16 cellular contexts compared by ENCODE assay signal in genomic region chr1:234505774-234506114, GRCh38. TPM values are rescaled to one million over a fixed set of nuclear protein-coding genes. Genes with fewer than 3 reads are reported as not detected.
DNase-seq lines count a peak whose midpoint lies in the region; ATAC-seq and TF ChIP-seq lines count a peak whose summit lies in the region.
"Had no signal": no experiment of that assay in that cellular context is flagged by ENCODE, and none has a peak within 500 bp of the region (broad histone marks: within the 10 kb centered on the region; RNA-seq: fewer than 3 reads in every experiment).

No MANE protein-coding gene starts in this region.

- no peak for TF ChIP-seq CTCF in AG10803 (conservative IDR thresholded peaks at IDR 0.05; ENCODE audit: low read length)
- TF ChIP-seq CTCF in HFFc6 (IDR thresholded peaks at IDR 0.05) = no peak

- no peak overlapping the region for H3K4me3 ChIP-seq in AG10803 (ENCODE audit: low read length)

- H3K4me1 Mint-ChIP-seq in HFFc6 (ENCODE audit: low read depth) = peaks cover 40% of the 10 kb centered on the region
- peaks cover 43% of the 10 kb centered on the region for H3K4me1 Mint-ChIP-seq in activated naive CD8-positive, alpha-beta T cell treated with anti-CD3 and anti-CD28 coated beads, Interleukin-2, amount 50 U/mL, for 24 hours
- peaks cover 13% of the 10 kb centered on the region for H3K4me1 Mint-ChIP-seq in activated naive CD4-positive, alpha-beta T cell treated with anti-CD3 and anti-CD28 coated beads, Interleukin-2, amount 10 ng/mL, durations not matched to agents 7 days and 5 days

- CTCF ChIA-PET in activated naive CD4-positive, alpha-beta T cell treated with anti-CD3 and anti-CD28 coated beads, Interleukin-2, amount 10 ng/mL, durations not matched to agents 7 days and 5 days (lab: Charles Lee) = no interaction called here

- DNase-seq in AG10803 (ENCODE audit: low read depth) (peak; percentile 90), HFFc6 (peak; percentile 49), amniotic stem cell (lab: John Stamatoyannopoulos, UW) (peak; percentile 4), kidney glomerular epithelial cell (lab: John Stamatoyannopoulos, UW) (peak; percentile 51), NCI-H82 (lab: John Stamatoyannopoulos, UW) (no peak), T-helper 1 cell (no peak)
- DNase-seq in activated naive CD8-positive, alpha-beta T cell treated with anti-CD3 and anti-CD28 coated beads, Interleukin-2, amount 50 U/mL, for 24 hours = no peak
- no peak for DNase-seq in activated naive CD4-positive, alpha-beta T cell treated with anti-CD3 and anti-CD28 coated beads, Interleukin-2, amount 10 ng/mL, durations not matched to agents 7 days and 5 days
- DNase-seq: activated CD8-positive, alpha-beta memory T cell treated with anti-CD3 and anti-CD28 coated beads, Interleukin-2, amount 10 ng/mL, durations not matched to agents 7 days and 5 days; COR-L47; effector CD4-positive, alpha-beta T cell; midbrain; NCI-H1694 treated with DMSO at 0.1 percent for 48 hours; posterior cingulate gyrus; stimulated activated naive CD4-positive, alpha-beta T cell; T1000 had no signal

- ATAC-seq in activated naive CD8-positive, alpha-beta T cell treated with anti-CD3 and anti-CD28 coated beads, Interleukin-2, amount 50 U/mL, for 24 hours = no peak
- ATAC-seq: activated CD8-positive, alpha-beta memory T cell treated with anti-CD3 and anti-CD28 coated beads, Interleukin-2, amount 10 ng/mL, durations not matched to agents 7 days and 5 days had no signal

- H3K4me3 Mint-ChIP-seq in HFFc6 = no peak overlapping the region
- H3K4me3 Mint-ChIP-seq in activated naive CD8-positive, alpha-beta T cell treated with anti-CD3 and anti-CD28 coated beads, Interleukin-2, amount 50 U/mL, for 24 hours = no peak overlapping the region
- H3K4me3 Mint-ChIP-seq in activated naive CD4-positive, alpha-beta T cell treated with anti-CD3 and anti-CD28 coated beads, Interleukin-2, amount 10 ng/mL, durations not matched to agents 7 days and 5 days = no peak overlapping the region
- H3K4me3 Mint-ChIP-seq: activated CD8-positive, alpha-beta memory T cell treated with anti-CD3 and anti-CD28 coated beads, Interleukin-2, amount 10 ng/mL, durations not matched to agents 7 days and 5 days had no signal

- no peaks in the 10 kb centered on the region for H3K9me3 Mint-ChIP-seq in HFFc6
- peaks cover 32% of the 10 kb centered on the region for H3K9me3 Mint-ChIP-seq in activated naive CD8-positive, alpha-beta T cell treated with anti-CD3 and anti-CD28 coated beads, Interleukin-2, amount 50 U/mL, for 24 hours
- peaks cover 2% of the 10 kb centered on the region for H3K9me3 Mint-ChIP-seq in activated naive CD4-positive, alpha-beta T cell treated with anti-CD3 and anti-CD28 coated beads, Interleukin-2, amount 10 ng/mL, durations not matched to agents 7 days and 5 days

- 0 out of 2 replicates have a peak, but pooled peaks cover 4% of the 10 kb centered on the region for H3K36me3 Mint-ChIP-seq in HFFc6 (ENCODE audit: low read depth)
- peaks cover 17% of the 10 kb centered on the region for H3K36me3 Mint-ChIP-seq in activated naive CD8-positive, alpha-beta T cell treated with anti-CD3 and anti-CD28 coated beads, Interleukin-2, amount 50 U/mL, for 24 hours (ENCODE audit: low read depth)
- no peaks in the 10 kb centered on the region for H3K36me3 Mint-ChIP-seq in activated naive CD4-positive, alpha-beta T cell treated with anti-CD3 and anti-CD28 coated beads, Interleukin-2, amount 10 ng/mL, durations not matched to agents 7 days and 5 days

- peak overlapping the region; percentile 5; the same call in 1 of the 2 replicates for H3K27ac Mint-ChIP-seq in HFFc6
- H3K27ac Mint-ChIP-seq in activated naive CD8-positive, alpha-beta T cell treated with anti-CD3 and anti-CD28 coated beads, Interleukin-2, amount 50 U/mL, for 24 hours = no peak overlapping the region
- no peak overlapping the region for H3K27ac Mint-ChIP-seq in activated naive CD4-positive, alpha-beta T cell treated with anti-CD3 and anti-CD28 coated beads, Interleukin-2, amount 10 ng/mL, durations not matched to agents 7 days and 5 days
- H3K27ac Mint-ChIP-seq: activated CD8-positive, alpha-beta memory T cell treated with anti-CD3 and anti-CD28 coated beads, Interleukin-2, amount 10 ng/mL, durations not matched to agents 7 days and 5 days had no signal

- peaks cover 6% of the 10 kb centered on the region; the same call in 1 of the 2 replicates for H3K27me3 Mint-ChIP-seq in HFFc6 (ENCODE audit: insufficient read depth)
- H3K27me3 Mint-ChIP-seq in activated naive CD8-positive, alpha-beta T cell treated with anti-CD3 and anti-CD28 coated beads, Interleukin-2, amount 50 U/mL, for 24 hours = peaks cover 9% of the 10 kb centered on the region
- H3K27me3 Mint-ChIP-seq in activated naive CD4-positive, alpha-beta T cell treated with anti-CD3 and anti-CD28 coated beads, Interleukin-2, amount 10 ng/mL, durations not matched to agents 7 days and 5 days = peaks cover 4% of the 10 kb centered on the region
- H3K27me3 Mint-ChIP-seq: activated CD8-positive, alpha-beta memory T cell treated with anti-CD3 and anti-CD28 coated beads, Interleukin-2, amount 10 ng/mL, durations not matched to agents 7 days and 5 days had no signal

RNA-seq across cellular contexts. Expression of gene TARBP1, which starts 26.8 kb away (rescaled TPM):
- 10 to 100 TPM in 4 of 6 experiments, 1 to 10 TPM in 2; 8.1 to 12.8 (median 11.0) TPM for total RNA-seq in HFFc6 (2021; fragmentation: NEBNext Ultra II Directional; extraction: Animal tissue kit (Norgen Biotek cat#: 25700))

Comparison
In these comparisons a context has a peak if more than half of its experiments do, and no peak if none do; other contexts are left out.
1. DNase-seq: peak in AG10803 (single experiment), HFFc6 (single experiment), amniotic stem cell (single experiment) and kidney glomerular epithelial cell (single experiment); none in activated naive CD8-positive, alpha-beta T cell treated with anti-CD3 and anti-CD28 coated beads, Interleukin-2, amount 50 U/mL, for 24 hours (single experiment), NCI-H82 (single experiment), T-helper 1 cell (0 of 5) and activated naive CD4-positive, alpha-beta T cell treated with anti-CD3 and anti-CD28 coated beads, Interleukin-2, amount 10 ng/mL, durations not matched to agents 7 days and 5 days (single experiment).